20 cellular contexts compared by ENCODE assay signal in genomic region chr1:65097081-65097480, GRCh38. TPM values are rescaled to one million over a fixed set of nuclear protein-coding genes. Genes with fewer than 3 reads are reported as not detected.
DNase-seq lines count a peak whose midpoint lies in the region; ATAC-seq and TF ChIP-seq lines count a peak whose summit lies in the region.
"Had no signal": no experiment of that assay in that cellular context is flagged by ENCODE, and none has a peak within 500 bp of the region (broad histone marks: within the 10 kb centered on the region; RNA-seq: fewer than 3 reads in every experiment).

No MANE protein-coding gene starts in this region.

- TF ChIP-seq POLR2A in NB4 (IDR thresholded peaks at IDR 0.05; ENCODE audit: extremely low read depth, insufficient read length) = no peak
- TF ChIP-seq POLR2A in adrenal gland (IDR thresholded peaks at IDR 0.05) = no peak

- H3K27me3 ChIP-seq in HL-60 (ENCODE audit: insufficient read depth, poor library complexity, severe bottlenecking) (no peaks in the 10 kb centered on the region), adrenal gland (no peaks in the 10 kb centered on the region)

- ATAC-seq in HG03469 (IDR thresholded peaks at IDR 0.05; ENCODE audit: unreplicated experiment) (no peak), HG02588 (IDR thresholded peaks at IDR 0.05; ENCODE audit: unreplicated experiment) (no peak)
- ATAC-seq: PC-3, Right ventricle myocardium inferior, T-helper 17 cell had no signal

- 80 to 85% (median 83%) methylated on average over 2 of the region's 2 CpGs for WGBS in adrenal gland, 4 donors

- DNase-seq in AML-193 (lab: John Stamatoyannopoulos, UW) (peak; percentile 88 to 94), HL-60 (ENCODE audit: low read depth in 1 of 2, low spot score in 1 of 2) (peak; percentile 29 to 59), NB4 (ENCODE audit: low read depth) (peak; percentile 55), SKM-1 (lab: John Stamatoyannopoulos, UW; ENCODE audit: unreplicated experiment) (peak; percentile 41), adrenal gland (no peak), posterior vena cava (ENCODE audit: low spot score) (no peak)
- DNase-seq: Calu3, DND-41, NCI-H1048, NCI-H1417, NCI-H1694, NCI-H2029 treated with DMSO at 0.1 percent for 48 hours, NCI-H526 treated with DMSO at 0.1 percent for 48 hours, PC-3, T-helper 17 cell, T1000 had no signal

- no peaks in the 10 kb centered on the region for H3K9me3 ChIP-seq in adrenal gland (replicated peaks in 1 of 3)

- no peaks in the 10 kb centered on the region for H3K4me1 ChIP-seq in adrenal gland (replicated peaks in 1 of 2)

- no peaks in the 10 kb centered on the region for H3K36me3 ChIP-seq in adrenal gland (replicated peaks in 1 of 2)

- H3K27ac ChIP-seq in HL-60 (replicated peaks) (peak overlapping the region; percentile 61), adrenal gland (no peak overlapping the region)
- H3K27ac ChIP-seq: C4-2B had no signal

- TF ChIP-seq CTCF in HL-60 (IDR thresholded peaks at IDR 0.05; ENCODE audit: insufficient read depth, low read length) (no peak), NB4 (IDR thresholded peaks at IDR 0.05; ENCODE audit: low read depth, low read length) (no peak), adrenal gland (IDR thresholded peaks at IDR 0.05) (no peak)

- H3K4me3 ChIP-seq in HL-60 (replicated peaks; ENCODE audit: insufficient read depth, low read length) (no peak overlapping the region), NB4 (ENCODE audit: low read depth, low read length) (no peak overlapping the region), adrenal gland (no peak overlapping the region)

- intact Hi-C loops in adrenal gland (cut with DNase I) = no loop called here
- intact Hi-C loops in posterior vena cava (cut with DNase I) = no loop called here

RNA-seq across cellular contexts. Expression of gene AK4, which starts 50.9 kb away (rescaled TPM):
- total RNA-seq in adrenal gland (10 to 100 TPM in 1 of 8 donors, 1 to 10 TPM in 7; 1.4 to 12.4 (median 4.0) TPM), posterior vena cava (10 to 100 TPM; 68.3 to 86.5 TPM)
- polyA plus RNA-seq in adrenal gland = 1 to 10 TPM in 2 of 3 donors, under 1 TPM in 1; 0.80 to 3.6 (median 1.4) TPM

Comparison
In these comparisons a context has a peak if more than half of its experiments do, and no peak if none do; other contexts are left out.
1. DNase-seq: peak in AML-193 (2 of 2), HL-60 (2 of 2), NB4 (single experiment) and SKM-1 (single experiment); none in adrenal gland (0 of 7) and posterior vena cava (single experiment).
2. RNA of gene AK4, which starts 50.9 kb away (total RNA-seq): 68.3 to 86.5 TPM in posterior vena cava; 1.4 to 12.4 TPM in adrenal gland; every median in the first group is over 4 times any median in the second.